Comparison of ENCODE assay signal across 21 cellular contexts in genomic region chr5:153767221-153768218, GRCh38.
A peak's percentile ranks its signal among the peaks of the same experiment; 100 is the strongest.
DNase-seq lines count a peak whose midpoint lies in the region; ATAC-seq and TF ChIP-seq lines count a peak whose summit lies in the region.
"Had no signal": no experiment of that assay in that cellular context is flagged by ENCODE, and none has a peak within 500 bp of the region (broad histone marks: within the 10 kb centered on the region; RNA-seq: fewer than 3 reads in every experiment).

No MANE protein-coding gene starts in this region.

- no peaks in the 10 kb centered on the region for H3K36me3 ChIP-seq in A673 (ENCODE audit: insufficient read depth, low read length, poor library complexity, severe bottlenecking)
- H3K36me3 ChIP-seq: BLaER1 treated with 17β-estradiol and CSF1 and Interleukin-3, amounts not matched to agents 10 nM and 100 nM; Peyer's patch had no signal

- H3K4me1 Mint-ChIP-seq in osteocyte (ENCODE audit: unreplicated experiment): peaks cover 14% of the 10 kb centered on the region
- H3K4me1 Mint-ChIP-seq: CD4-positive, alpha-beta memory T cell had no signal

- H3K27me3 ChIP-seq in A673 (replicated peaks; ENCODE audit: insufficient read depth, low read depth, low read length, poor library complexity): no peaks in the 10 kb centered on the region
- H3K27me3 ChIP-seq: BLaER1 treated with 17β-estradiol and CSF1 and Interleukin-3, amounts not matched to agents 10 nM and 100 nM; Peyer's patch had no signal

- no peaks in the 10 kb centered on the region for H3K9me3 ChIP-seq in A673 (ENCODE audit: low read depth, low read length, poor library complexity, severe bottlenecking)
- H3K9me3 ChIP-seq: BLaER1 treated with 17β-estradiol and CSF1 and Interleukin-3, amounts not matched to agents 10 nM and 100 nM; Caco-2; Peyer's patch had no signal

- peaks cover 3% of the 10 kb centered on the region for H3K9me3 Mint-ChIP-seq in osteocyte (ENCODE audit: unreplicated experiment)

- peaks cover 23% of the 10 kb centered on the region for H3K36me3 Mint-ChIP-seq in osteocyte (ENCODE audit: unreplicated experiment)
- H3K36me3 Mint-ChIP-seq: CD4-positive, alpha-beta memory T cell had no signal

- ATAC-seq in GM18502 (IDR thresholded peaks at IDR 0.05; ENCODE audit: poor library complexity, unreplicated experiment) (no peak), HG02798 (IDR thresholded peaks at IDR 0.05; ENCODE audit: poor library complexity, unreplicated experiment) (no peak)

- no peak overlapping the region for H3K4me3 Mint-ChIP-seq in osteocyte (ENCODE audit: unreplicated experiment)
- H3K4me3 Mint-ChIP-seq: CD4-positive, alpha-beta memory T cell had no signal

- no peak overlapping the region for H3K27ac ChIP-seq in A673 (ENCODE audit: low read depth, low read length, poor library complexity, severe bottlenecking)
- H3K27ac ChIP-seq: 22Rv1; BLaER1 treated with 17β-estradiol and CSF1 and Interleukin-3, amounts not matched to agents 10 nM and 100 nM; Peyer's patch had no signal

- POLR2A ChIA-PET in A673 (lab: Charles Lee; ENCODE audit: low non-redundant PET): no interaction called here

- no peak for TF ChIP-seq CTCF in A673 (conservative IDR thresholded peaks at IDR 0.05; ENCODE audit: low read depth, low read length)
- no peak for TF ChIP-seq CTCF in osteocyte (IDR thresholded peaks at IDR 0.05)

- H3K4me1 ChIP-seq in A673 (ENCODE audit: insufficient read depth, low read length, poor library complexity, severe bottlenecking): no peaks in the 10 kb centered on the region
- H3K4me1 ChIP-seq: BLaER1 treated with 17β-estradiol and CSF1 and Interleukin-3, amounts not matched to agents 10 nM and 100 nM; Caco-2; Peyer's patch had no signal

- no peaks in the 10 kb centered on the region for H3K27me3 Mint-ChIP-seq in osteocyte (ENCODE audit: unreplicated experiment)

- H3K27ac Mint-ChIP-seq in osteocyte (ENCODE audit: unreplicated experiment): peak overlapping the region; percentile 52
- H3K27ac Mint-ChIP-seq: CD4-positive, alpha-beta memory T cell had no signal

- no peak overlapping the region for H3K4me3 ChIP-seq in A673 (ENCODE audit: low read depth, low read length, poor library complexity, severe bottlenecking)
- H3K4me3 ChIP-seq: BLaER1 treated with 17β-estradiol and CSF1 and Interleukin-3, amounts not matched to agents 10 nM and 100 nM; Peyer's patch had no signal

- CTCF ChIA-PET in A673 (lab: Charles Lee): no interaction called here

- BruUV-seq in A673 (replicated peaks; lab: Mats Ljungman, UMichigan): no TSS peak

- intact Hi-C loops in A673 (cut with micrococcal nuclease; ENCODE audit: unreplicated experiment): no loop called here

- peak; percentile 8 for DNase-seq in DMS 273 (lab: John Stamatoyannopoulos, UW; ENCODE audit: unreplicated experiment)
- DNase-seq in DMS 273 treated with DMSO at 0.1 percent for 48 hours (lab: John Stamatoyannopoulos, UW): no peak
- DNase-seq in A673 (ENCODE audit: low spot score): peak; percentile 6
- DNase-seq in cerebellar cortex (ENCODE audit: low spot score): peak; percentile 93
- DNase-seq in osteocyte (ENCODE audit: extremely low spot score, unreplicated experiment): peak; percentile 27
- DNase-seq in NCI-H446 (lab: John Stamatoyannopoulos, UW): no peak
- DNase-seq: Caco-2; CD4-positive, alpha-beta memory T cell; DMS153; Kasumi-1; NCI-H1436; NCI-H2029; NCI-H2171; NCI-H446 treated with DMSO at 0.1 percent for 48 hours; NCI-H526 treated with DMSO at 0.1 percent for 48 hours; Peyer's patch; T-helper 1 cell had no signal

Comparison
In these comparisons a context has a peak if more than half of its experiments do, and no peak if none do; other contexts are left out.
1. DNase-seq: peak in DMS 273 (single experiment), A673 (single experiment), cerebellar cortex (single experiment) and osteocyte (single experiment); none in DMS 273 treated with DMSO at 0.1 percent for 48 hours (single experiment) and NCI-H446 (0 of 2).